Comparison of ENCODE assay signal across 18 cellular contexts in genomic region chr2:119113489-119113770, GRCh38. TPM values are rescaled to one million over a fixed set of nuclear protein-coding genes. Genes with fewer than 3 reads are reported as not detected.
DNase-seq lines count a peak whose midpoint lies in the region; ATAC-seq and TF ChIP-seq lines count a peak whose summit lies in the region.
"Had no signal": no experiment of that assay in that cellular context is flagged by ENCODE, and none has a peak within 500 bp of the region (broad histone marks: within the 10 kb centered on the region; RNA-seq: fewer than 3 reads in every experiment).

No MANE protein-coding gene starts in this region.

- H3K36me3 Mint-ChIP-seq in GM23338 (ENCODE audit: low read depth) (peaks cover 21% of the 10 kb centered on the region), WTC11 (peaks cover 22% of the 10 kb centered on the region)
- H3K36me3 Mint-ChIP-seq: CD8-positive, alpha-beta T cell had no signal

- H3K4me1 ChIP-seq in GM23338 (ENCODE audit: insufficient read depth) (peaks cover 25% of the 10 kb centered on the region), vagina (no peaks in the 10 kb centered on the region)
- H3K4me1 ChIP-seq: A549, BE2C, HAP-1 had no signal

- peak; percentile 50 for ATAC-seq in GM23338
- peak; percentile 14 for ATAC-seq in WTC11
- ATAC-seq in GM18520 (IDR thresholded peaks at IDR 0.05; ENCODE audit: unreplicated experiment) = no peak
- ATAC-seq: A549; CD8-positive, alpha-beta T cell; HepG2 had no signal

- DNase-seq in GM23338 (ENCODE audit: low spot score) (no peak), WTC11 (ENCODE audit: low spot score) (no peak), islet precursor cell (peak; percentile 48), vagina (ENCODE audit: extremely low spot score in 2 of 2) (peak; percentile 37 to 65), T1000 (lab: John Stamatoyannopoulos, UW) (no peak), SHP77 treated with DMSO at 0.1 percent for 48 hours (lab: John Stamatoyannopoulos, UW) (no peak)
- DNase-seq: BE2C, COR-L47, DMS53, GF-D8, GM23248 had no signal

- CTCF ChIA-PET in WTC11 (lab: Charles Lee) = interaction anchor here (0.8 to 1.6 kb wide), 4 partner anchors 9 to 231 kb away, joined by 3 to 5 read pairs (median 4); no protein-coding TSS in a partner anchor

- no peak for TF ChIP-seq POLR2A in vagina (IDR thresholded peaks at IDR 0.05)

- H3K27me3 ChIP-seq in GM23338 (ENCODE audit: insufficient read depth) = no peaks in the 10 kb centered on the region
- no peaks in the 10 kb centered on the region for H3K27me3 ChIP-seq in vagina
- H3K27me3 ChIP-seq: BE2C had no signal

- no peaks in the 10 kb centered on the region for H3K9me3 ChIP-seq in vagina
- H3K9me3 ChIP-seq: BE2C, HAP-1 had no signal

- H3K9me3 Mint-ChIP-seq in GM23338 = peaks cover 28% of the 10 kb centered on the region
- H3K9me3 Mint-ChIP-seq in WTC11 = peaks cover 21% of the 10 kb centered on the region

- H4K20me1 ChIP-seq in GM23338 (replicated peaks; ENCODE audit: insufficient read depth) = no peaks in the 10 kb centered on the region

- H3K4me3 Mint-ChIP-seq in GM23338 = no peak overlapping the region
- H3K4me3 Mint-ChIP-seq in WTC11 = no peak overlapping the region
- H3K4me3 Mint-ChIP-seq: CD8-positive, alpha-beta T cell had no signal

- peaks cover 59% of the 10 kb centered on the region for H3K4me1 Mint-ChIP-seq in GM23338
- H3K4me1 Mint-ChIP-seq in WTC11 = peaks cover 88% of the 10 kb centered on the region

- no peaks in the 10 kb centered on the region for H3K79me2 ChIP-seq in GM23338 (replicated peaks; ENCODE audit: insufficient read depth)

- H3K27me3 Mint-ChIP-seq in GM23338 (ENCODE audit: insufficient read depth, low read depth, poor library complexity) (peaks cover 13% of the 10 kb centered on the region), WTC11 (ENCODE audit: low read depth) (peaks cover 49% of the 10 kb centered on the region)

- POLR2A ChIA-PET in WTC11 (lab: Charles Lee) = no interaction called here

- peaks cover 14% of the 10 kb centered on the region; the same call in 1 of the 2 replicates for H3K9me2 ChIP-seq in GM23338 (ENCODE audit: insufficient read depth)

- H3K27ac Mint-ChIP-seq in GM23338 (no peak overlapping the region), WTC11 (peak overlapping the region; percentile 85; the same call in 1 of the 2 replicates)
- H3K27ac Mint-ChIP-seq: CD8-positive, alpha-beta T cell had no signal

- peaks cover 2% of the 10 kb centered on the region; the same call in 1 of the 2 replicates for H3F3A ChIP-seq in GM23338 (replicated peaks; ENCODE audit: low read depth)

- peak overlapping the region; percentile 60; the same call in 1 of the 2 replicates for H2AFZ ChIP-seq in GM23338
- H2AFZ ChIP-seq: GM23248 had no signal

- H3K36me3 ChIP-seq in GM23338 (ENCODE audit: insufficient read depth) = peaks cover 10% of the 10 kb centered on the region; the same call in 1 of the 2 replicates
- H3K36me3 ChIP-seq in vagina = no peaks in the 10 kb centered on the region
- H3K36me3 ChIP-seq: BE2C, HAP-1 had no signal

- intact Hi-C loops in vagina (cut with DNase I) = loop anchor here (10.0 kb wide), 1 partner anchor 151 kb away; no protein-coding TSS in a partner anchor

- peak overlapping the region; percentile 67 for H3K4me2 ChIP-seq in GM23338
- H3K4me2 ChIP-seq: A549 had no signal

- 0 out of 2 replicates have a peak overlapping the region, but pooled peaks have one; percentile 1 for H3K4me3 ChIP-seq in GM23338
- H3K4me3 ChIP-seq in vagina = no peak overlapping the region
- H3K4me3 ChIP-seq: A549, GM23248, HAP-1 had no signal

- H3K27ac ChIP-seq in GM23338 (ENCODE audit: low read depth) = peak overlapping the region; percentile 33; the same call in 1 of the 2 replicates
- H3K27ac ChIP-seq in vagina = no peak overlapping the region
- H3K27ac ChIP-seq: A549, C4-2B, GM23248 had no signal

- TF ChIP-seq CTCF in GM23338 (conservative IDR thresholded peaks at IDR 0.05; ENCODE audit: low read depth in 2 of 2) (no peak), WTC11 (IDR thresholded peaks at IDR 0.05) (no peak), vagina (IDR thresholded peaks at IDR 0.05) (no peak)

TF ChIP-seq in GM23338, 12 proteins besides CTCF, POLR2A, EP300 and RAD21 (continues in another document):
- TF ChIP-seq POLR2AphosphoS5 (IDR thresholded peaks at IDR 0.05; ENCODE audit: low read depth) (no peak), ZNF331 (CRISPR knock-in tag; IDR thresholded peaks at IDR 0.05; ENCODE audit: low read depth) (no peak), EZH2phosphoT487 (IDR thresholded peaks at IDR 0.05; ENCODE audit: unreplicated experiment) (no peak), ETS1 (IDR thresholded peaks at IDR 0.05) (no peak), ZNF114 (CRISPR knock-in tag; IDR thresholded peaks at IDR 0.05) (no peak)

TF ChIP-seq in WTC11, 78 proteins besides CTCF, POLR2A, EP300 and RAD21:
- no peak for TF ChIP-seq ZNF232 (CRISPR knock-in tag; IDR thresholded peaks at IDR 0.05)
- no peak for TF ChIP-seq CBFB (CRISPR knock-in tag; IDR thresholded peaks at IDR 0.05; ENCODE audit: low read depth)
- 0 out of 2 replicates have a peak, but pooled peaks have one; percentile 2 for TF ChIP-seq MAX (CRISPR knock-in tag; IDR thresholded peaks at IDR 0.05)

RNA-seq across cellular contexts. Expression of gene C1QL2, which starts 45.1 kb away (rescaled TPM):
- 0.69 and 1.2 TPM in 2 replicates for total RNA-seq in GM23338 (2014; rRNA removed; shearing (Covaris generic))
- polyA plus RNA-seq in GM23338 (2016; fragmentation: Nextera tagmentation; extraction: Ambion mirVana) = 0.56 and 0.87 TPM in 2 replicates
- 0.55 to 1.0 TPM (median 0.71 TPM) in 3 replicates for total RNA-seq in WTC11 (2021)
- total RNA-seq in vagina = not detected
- total RNA-seq: CD8-positive, alpha-beta T cell; GM23248; HepG2 had no signal
- polyA plus RNA-seq: A549, AG04450, GM23248, HepG2 had no signal

Comparison
In these comparisons a context has a peak if more than half of its experiments do, and no peak if none do; other contexts are left out.
1. DNase-seq: peak in islet precursor cell (single experiment) and vagina (2 of 2); none in GM23338 (single experiment), WTC11 (single experiment), T1000 (single experiment) and SHP77 treated with DMSO at 0.1 percent for 48 hours (single experiment).